Comparison of ENCODE assay signal across 8 cellular contexts in the genomic region with DNA sequence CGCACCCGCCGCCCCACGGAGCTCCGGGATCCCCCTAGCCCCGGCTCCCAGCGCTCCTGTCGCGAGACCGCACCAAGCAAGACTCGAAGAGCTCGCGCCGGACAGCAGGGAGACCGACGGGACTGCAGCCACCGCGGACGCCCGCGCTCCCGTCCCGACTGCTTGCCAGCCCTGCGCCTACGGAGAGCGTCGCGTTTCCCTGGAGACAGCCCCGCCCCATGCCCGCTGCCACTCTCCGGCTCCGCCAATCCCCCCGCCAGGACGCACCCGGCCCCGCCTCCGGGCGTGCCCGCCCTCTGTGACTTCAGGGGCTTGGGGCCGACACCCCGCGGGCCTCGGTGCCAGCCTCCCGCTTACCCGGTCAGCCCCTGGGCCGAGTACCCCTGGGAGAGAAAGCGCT. TPM values are rescaled to one million over a fixed set of nuclear protein-coding genes. Genes with fewer than 3 reads are reported as not detected.
DNase-seq lines count a peak whose midpoint lies in the region; ATAC-seq and TF ChIP-seq lines count a peak whose summit lies in the region.

A gene with protein sequence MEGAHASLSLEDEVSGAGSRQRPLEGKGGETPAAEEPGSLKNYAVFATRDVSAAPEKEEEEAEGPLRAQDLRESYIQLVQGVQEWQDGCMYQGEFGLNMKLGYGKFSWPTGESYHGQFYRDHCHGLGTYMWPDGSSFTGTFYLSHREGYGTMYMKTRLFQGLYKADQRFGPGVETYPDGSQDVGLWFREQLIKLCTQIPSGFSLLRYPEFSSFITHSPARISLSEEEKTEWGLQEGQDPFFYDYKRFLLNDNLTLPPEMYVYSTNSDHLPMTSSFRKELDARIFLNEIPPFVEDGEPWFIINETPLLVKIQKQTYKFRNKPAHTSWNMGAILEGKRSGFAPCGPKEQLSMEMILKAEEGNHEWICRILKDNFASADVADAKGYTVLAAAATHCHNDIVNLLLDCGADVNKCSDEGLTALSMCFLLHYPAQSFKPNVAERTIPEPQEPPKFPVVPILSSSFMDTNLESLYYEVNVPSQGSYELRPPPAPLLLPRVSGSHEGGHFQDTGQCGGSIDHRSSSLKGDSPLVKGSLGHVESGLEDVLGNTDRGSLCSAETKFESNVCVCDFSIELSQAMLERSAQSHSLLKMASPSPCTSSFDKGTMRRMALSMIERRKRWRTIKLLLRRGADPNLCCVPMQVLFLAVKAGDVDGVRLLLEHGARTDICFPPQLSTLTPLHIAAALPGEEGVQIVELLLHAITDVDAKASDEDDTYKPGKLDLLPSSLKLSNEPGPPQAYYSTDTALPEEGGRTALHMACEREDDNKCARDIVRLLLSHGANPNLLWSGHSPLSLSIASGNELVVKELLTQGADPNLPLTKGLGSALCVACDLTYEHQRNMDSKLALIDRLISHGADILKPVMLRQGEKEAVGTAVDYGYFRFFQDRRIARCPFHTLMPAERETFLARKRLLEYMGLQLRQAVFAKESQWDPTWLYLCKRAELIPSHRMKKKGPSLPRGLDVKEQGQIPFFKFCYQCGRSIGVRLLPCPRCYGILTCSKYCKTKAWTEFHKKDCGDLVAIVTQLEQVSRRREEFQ (minus strand): TSS at position 181 of the 400 bp plus-strand sequence. CDS start 653 bp downstream, outside the sequence.

- H3K9me3 ChIP-seq in Caco-2 (no peaks in the 10 kb centered on the region), OCI-LY1 (ENCODE audit: low read length) (no peaks in the 10 kb centered on the region)

- DNase-seq in Caco-2, result no peak
- peak; percentile 78 for DNase-seq in activated naive CD4-positive, alpha-beta T cell treated with anti-CD3 and anti-CD28 coated beads, Interleukin-2, amount 10 ng/mL, durations not matched to agents 7 days and 5 days
- peak; percentile 91 for DNase-seq in germinal center (ENCODE audit: low spot score)
- peak in 37 of 56 donors; percentile 17 to 85 (median 55) for DNase-seq in nucleus accumbens (lab: John Stamatoyannopoulos, UW)
- no peak for DNase-seq in SIG-M5 (lab: John Stamatoyannopoulos, UW)

- H3K4me1 ChIP-seq in Caco-2, result peaks cover 6% of the 10 kb centered on the region; the same call in 1 of the 2 replicates
- peaks cover 44% of the 10 kb centered on the region for H3K4me1 ChIP-seq in OCI-LY1 (ENCODE audit: insufficient read depth, low read length, severe bottlenecking)
- H3K4me1 ChIP-seq in urinary bladder (ENCODE audit: insufficient read depth), result no peaks in the 10 kb centered on the region

- intact Hi-C loops in Caco-2 (cut with micrococcal nuclease; ENCODE audit: unreplicated experiment), result no loop called here

- H2AFZ ChIP-seq in OCI-LY1 (ENCODE audit: low read length), result no peak within 1 kb of the TSS

- no peak for TF ChIP-seq CTCF in Caco-2 (IDR thresholded peaks at IDR 0.05; ENCODE audit: insufficient read depth in 1 of 2, low read depth in 1 of 2, low read length in 1 of 2, severe bottlenecking in 1 of 2, unreplicated experiment in 1 of 2)
- no peak for TF ChIP-seq CTCF in OCI-LY1 (IDR thresholded peaks at IDR 0.05; ENCODE audit: low read length)

- CTCF ChIA-PET in Caco-2 (lab: Charles Lee), result no interaction called here
- CTCF ChIA-PET in activated naive CD4-positive, alpha-beta T cell treated with anti-CD3 and anti-CD28 coated beads, Interleukin-2, amount 10 ng/mL, durations not matched to agents 7 days and 5 days (lab: Charles Lee), result interaction anchor here (1.2 to 1.4 kb wide), 2 partner anchors 8 to 44 kb away, joined by 3 to 7 read pairs; no protein-coding TSS in a partner anchor

- H3K36me3 ChIP-seq in Caco-2 (ENCODE audit: control insufficient read depth, insufficient read depth, low read length), result no peaks in the 10 kb centered on the region
- peaks cover 24% of the 10 kb centered on the region for H3K36me3 ChIP-seq in OCI-LY1 (ENCODE audit: insufficient read depth, low read length)
- H3K36me3 ChIP-seq in urinary bladder (ENCODE audit: insufficient read depth), result no peaks in the 10 kb centered on the region

- peak within 1 kb of the TSS; percentile 81 for H3K27ac ChIP-seq in OCI-LY1 (ENCODE audit: low read depth, low read length, poor library complexity, severe bottlenecking)
- H3K27ac ChIP-seq in urinary bladder (ENCODE audit: low read depth), result no peak within 1 kb of the TSS

- no peaks in the 10 kb centered on the region for H3K9me2 ChIP-seq in OCI-LY1 (ENCODE audit: low read depth, low read length)

- H3K36me3 Mint-ChIP-seq in Caco-2 (ENCODE audit: insufficient read depth, unreplicated experiment), result peaks cover 18% of the 10 kb centered on the region
- peaks cover 46% of the 10 kb centered on the region for H3K36me3 Mint-ChIP-seq in activated naive CD4-positive, alpha-beta T cell treated with anti-CD3 and anti-CD28 coated beads, Interleukin-2, amount 10 ng/mL, durations not matched to agents 7 days and 5 days

- H3K27me3 ChIP-seq in Caco-2 (replicated peaks; ENCODE audit: control insufficient read depth, insufficient read depth, low read length) (no peaks in the 10 kb centered on the region), OCI-LY1 (ENCODE audit: insufficient read depth, low read length) (no peaks in the 10 kb centered on the region)

- no peak within 1 kb of the TSS for H3K4me3 Mint-ChIP-seq in Caco-2 (ENCODE audit: unreplicated experiment)
- peak within 1 kb of the TSS; percentile 80 for H3K4me3 Mint-ChIP-seq in activated naive CD4-positive, alpha-beta T cell treated with anti-CD3 and anti-CD28 coated beads, Interleukin-2, amount 10 ng/mL, durations not matched to agents 7 days and 5 days

- H3K27ac Mint-ChIP-seq in Caco-2 (ENCODE audit: unreplicated experiment), result no peak within 1 kb of the TSS
- H3K27ac Mint-ChIP-seq in activated naive CD4-positive, alpha-beta T cell treated with anti-CD3 and anti-CD28 coated beads, Interleukin-2, amount 10 ng/mL, durations not matched to agents 7 days and 5 days, result peak within 1 kb of the TSS; percentile 28

- no peaks in the 10 kb centered on the region for H3K9me3 Mint-ChIP-seq in Caco-2 (ENCODE audit: unreplicated experiment)
- H3K9me3 Mint-ChIP-seq in activated naive CD4-positive, alpha-beta T cell treated with anti-CD3 and anti-CD28 coated beads, Interleukin-2, amount 10 ng/mL, durations not matched to agents 7 days and 5 days, result no peaks in the 10 kb centered on the region

- no peaks in the 10 kb centered on the region for H4K20me1 ChIP-seq in OCI-LY1 (ENCODE audit: insufficient read depth, low read length)

- no peak for ATAC-seq in GM18909 (IDR thresholded peaks at IDR 0.05; ENCODE audit: poor library complexity, unreplicated experiment)

- H3K4me3 ChIP-seq in Caco-2 (ENCODE audit: low read depth, low read length) (no peak within 1 kb of the TSS), OCI-LY1 (ENCODE audit: low read depth, low read length, poor library complexity, severe bottlenecking) (peak within 1 kb of the TSS; percentile 88), urinary bladder (ENCODE audit: low read depth, low read length) (peak within 1 kb of the TSS; percentile 45)

- peaks cover 5% of the 10 kb centered on the region; the same call in 1 of the 2 replicates for H3K79me2 ChIP-seq in OCI-LY1 (ENCODE audit: insufficient read depth, low read length)

- WGBS in urinary bladder, result 2% methylated on average over 47 of the region's 47 CpGs

- POLR2A ChIA-PET in Caco-2 (lab: Charles Lee), result no interaction called here

- H3F3A ChIP-seq in OCI-LY1 (ENCODE audit: insufficient read depth, low read length), result no peaks in the 10 kb centered on the region

- peak within 1 kb of the TSS; percentile 90 for H3K4me2 ChIP-seq in OCI-LY1 (ENCODE audit: low read length)

- H3K9ac ChIP-seq in OCI-LY1 (ENCODE audit: low read length), result no peak within 1 kb of the TSS; the same call in 1 of the 2 replicates

- H3K4me1 Mint-ChIP-seq in Caco-2 (ENCODE audit: low read depth, unreplicated experiment), result peaks cover 7% of the 10 kb centered on the region
- peaks cover 50% of the 10 kb centered on the region for H3K4me1 Mint-ChIP-seq in activated naive CD4-positive, alpha-beta T cell treated with anti-CD3 and anti-CD28 coated beads, Interleukin-2, amount 10 ng/mL, durations not matched to agents 7 days and 5 days

- no TSS peak for BruUV-seq in Caco-2 (replicated peaks; lab: Mats Ljungman, UMichigan)

- H3K27me3 Mint-ChIP-seq in Caco-2 (ENCODE audit: insufficient read depth, unreplicated experiment), result no peaks in the 10 kb centered on the region
- H3K27me3 Mint-ChIP-seq in activated naive CD4-positive, alpha-beta T cell treated with anti-CD3 and anti-CD28 coated beads, Interleukin-2, amount 10 ng/mL, durations not matched to agents 7 days and 5 days, result no peaks in the 10 kb centered on the region

RNA-seq across cellular contexts. Expression of the gene that starts here (rescaled TPM):
- 12.2 and 16.6 TPM in 2 replicates for total RNA-seq in Caco-2 (2022)
- total RNA-seq in urinary bladder, result 11.1 TPM
- polyA plus RNA-seq in urinary bladder, result 9.6 TPM

Comparison
In these comparisons a context has a peak if more than half of its experiments do, and no peak if none do; other contexts are left out.
1. DNase-seq: peak in activated naive CD4-positive, alpha-beta T cell treated with anti-CD3 and anti-CD28 coated beads, Interleukin-2, amount 10 ng/mL, durations not matched to agents 7 days and 5 days (single experiment), germinal center (single experiment) and nucleus accumbens (37 of 56); none in Caco-2 (0 of 2) and SIG-M5 (single experiment).